21 cellular contexts compared by ENCODE assay signal in the genomic region with DNA sequence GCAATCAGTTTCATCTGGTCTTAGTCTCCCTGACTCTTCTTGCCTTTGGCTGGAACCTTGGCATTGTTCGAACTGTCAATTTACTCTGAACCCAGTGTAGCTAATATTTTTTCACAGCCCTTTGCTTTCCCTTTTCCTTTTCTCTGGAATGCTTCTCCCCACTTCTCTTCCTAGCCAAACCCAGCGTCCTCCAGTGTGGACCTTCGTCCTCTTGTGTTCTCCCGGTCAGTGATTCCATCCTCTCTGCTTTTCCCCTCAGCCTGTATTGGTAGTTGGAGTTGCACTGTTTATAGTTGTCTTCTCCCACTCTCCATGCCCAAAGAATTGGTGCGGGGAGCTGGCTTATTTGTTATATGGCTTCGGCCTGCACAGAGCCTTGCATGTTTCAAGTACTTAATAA. TPM values are rescaled to one million over a fixed set of nuclear protein-coding genes. Genes with fewer than 3 reads are reported as not detected.
DNase-seq lines count a peak whose midpoint lies in the region; ATAC-seq and TF ChIP-seq lines count a peak whose summit lies in the region.
"Had no signal": no experiment of that assay in that cellular context is flagged by ENCODE, and none has a peak within 500 bp of the region (broad histone marks: within the 10 kb centered on the region; RNA-seq: fewer than 3 reads in every experiment).

No MANE protein-coding gene starts in this region.

- DNase-seq in progenitor cell of endocrine pancreas (ENCODE audit: low spot score, unreplicated experiment) (no peak), NCI-H69 (lab: John Stamatoyannopoulos, UW) (no peak), endothelial cell (ENCODE audit: low spot score) (no peak)
- DNase-seq: 8988T; DMS 273 treated with DMSO at 0.1 percent for 48 hours; GF-D8; HFFc6; MM.1S; NCI-H1105 treated with DMSO at 0.1 percent for 48 hours; NCI-H1694 treated with DMSO at 0.1 percent for 48 hours; NCI-H2107; NCI-H226; NCI-H526; NK-92 treated with Interleukin-12 subunit alpha and Interleukin-12 subunit beta, amount 100 ng/mL, for 24 hours; RPMI8226; SIG-M5 had no signal

- H3K27ac Mint-ChIP-seq in progenitor cell of endocrine pancreas (peak overlapping the region; percentile 90), endothelial cell (ENCODE audit: unreplicated experiment) (no peak overlapping the region)
- H3K27ac Mint-ChIP-seq: HFFc6 had no signal

- H3K36me3 ChIP-seq in liver (ENCODE audit: control insufficient read depth in 4 of 4, insufficient read depth in 3 of 4, low read depth in 1 of 4, low read length in 3 of 4): no peaks in the 10 kb centered on the region

- H3K36me3 Mint-ChIP-seq in progenitor cell of endocrine pancreas (ENCODE audit: insufficient read depth) (peaks cover 41% of the 10 kb centered on the region), endothelial cell (ENCODE audit: low read depth, unreplicated experiment) (peaks cover 16% of the 10 kb centered on the region)

- peaks cover 48% of the 10 kb centered on the region for H3K4me1 Mint-ChIP-seq in progenitor cell of endocrine pancreas (ENCODE audit: low read depth)
- peaks cover 25% of the 10 kb centered on the region for H3K4me1 Mint-ChIP-seq in endothelial cell (ENCODE audit: unreplicated experiment)

- WGBS in liver: 60% methylated on average over 6 of the region's 6 CpGs

- H3K9me3 Mint-ChIP-seq in progenitor cell of endocrine pancreas (ENCODE audit: low read depth) (peaks cover 16% of the 10 kb centered on the region), endothelial cell (ENCODE audit: unreplicated experiment) (no peaks in the 10 kb centered on the region)

- H3K4me3 Mint-ChIP-seq in progenitor cell of endocrine pancreas (ENCODE audit: low read depth) (peak overlapping the region; percentile 10), endothelial cell (ENCODE audit: unreplicated experiment) (no peak overlapping the region)
- H3K4me3 Mint-ChIP-seq: HFFc6 had no signal

- ATAC-seq in GM18502 (IDR thresholded peaks at IDR 0.05; ENCODE audit: poor library complexity, unreplicated experiment) (no peak), esophagus mucosa (no peak)

- H3K27ac ChIP-seq in 22Rv1: peak overlapping the region; percentile 48; the same call in 1 of the 2 replicates
- peak overlapping the region; percentile 81 for H3K27ac ChIP-seq in VCaP
- peak overlapping the region; percentile 32 to 88 for H3K27ac ChIP-seq in liver (ENCODE audit: low read depth in 1 of 2, low read length in 2 of 2)

- no peak for TF ChIP-seq RAD21 in liver (IDR thresholded peaks at IDR 0.05)

- H3K27me3 ChIP-seq in liver (ENCODE audit: control insufficient read depth in 4 of 4, insufficient read depth in 4 of 4, low read length in 3 of 4): no peaks in the 10 kb centered on the region

- peaks cover 0 to 35% (median 21%) of the 10 kb centered on the region in 4 donors for H3K4me1 ChIP-seq in liver (ENCODE audit: control insufficient read depth in 4 of 4, insufficient read depth in 4 of 4, low read length in 3 of 4)

- no peak overlapping the region for H3K4me3 ChIP-seq in liver (ENCODE audit: low read depth in 1 of 3, low read length in 3 of 3)

- no peak for TF ChIP-seq CTCF in 22Rv1 (IDR thresholded peaks at IDR 0.05)
- TF ChIP-seq CTCF in VCaP (conservative IDR thresholded peaks at IDR 0.05): no peak
- TF ChIP-seq CTCF in liver (IDR thresholded peaks at IDR 0.05; ENCODE audit: low read depth, low read length, missing input control): no peak
- TF ChIP-seq CTCF in progenitor cell of endocrine pancreas (IDR thresholded peaks at IDR 0.05; ENCODE audit: unreplicated experiment): no peak
- TF ChIP-seq CTCF in endothelial cell (IDR thresholded peaks at IDR 0.05; ENCODE audit: unreplicated experiment): no peak

- H3K27me3 Mint-ChIP-seq in progenitor cell of endocrine pancreas: no peaks in the 10 kb centered on the region
- no peaks in the 10 kb centered on the region for H3K27me3 Mint-ChIP-seq in endothelial cell (ENCODE audit: unreplicated experiment)

- no peak overlapping the region for H3K9ac ChIP-seq in liver (ENCODE audit: low read depth in 1 of 2, low read length in 2 of 2)

- H3K9me3 ChIP-seq in liver (ENCODE audit: control insufficient read depth in 4 of 4, low read length in 3 of 4): no peaks in the 10 kb centered on the region

TF ChIP-seq in liver, 16 proteins besides CTCF, POLR2A, EP300 and RAD21:
- TF ChIP-seq JUND (IDR thresholded peaks at IDR 0.05) (no peak), NR2F2 (IDR thresholded peaks at IDR 0.05) (no peak), ATF3 (IDR thresholded peaks at IDR 0.05) (no peak), EGR1 (IDR thresholded peaks at IDR 0.05; ENCODE audit: low read depth in 2 of 2) (no peak), GABPA (IDR thresholded peaks at IDR 0.05 in 1 of 2, conservative IDR thresholded peaks at IDR 0.05 in 1 of 2) (no peak), HNF4G (IDR thresholded peaks at IDR 0.05) (no peak), YY1 (IDR thresholded peaks at IDR 0.05) (no peak), TAF1 (conservative IDR thresholded peaks at IDR 0.05) (no peak), FOXA1 (IDR thresholded peaks at IDR 0.05) (no peak), SP1 (IDR thresholded peaks at IDR 0.05) (no peak), RXRA (IDR thresholded peaks at IDR 0.05) (peak in 1 of 2 donors; percentile 23), HNF4A (conservative IDR thresholded peaks at IDR 0.05) (peak; percentile 14 to 42)
- TF ChIP-seq, protein P1, sequence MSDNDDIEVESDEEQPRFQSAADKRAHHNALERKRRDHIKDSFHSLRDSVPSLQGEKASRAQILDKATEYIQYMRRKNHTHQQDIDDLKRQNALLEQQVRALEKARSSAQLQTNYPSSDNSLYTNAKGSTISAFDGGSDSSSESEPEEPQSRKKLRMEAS (IDR thresholded peaks at IDR 0.05): no peak
- TF ChIP-seq, protein P2, sequence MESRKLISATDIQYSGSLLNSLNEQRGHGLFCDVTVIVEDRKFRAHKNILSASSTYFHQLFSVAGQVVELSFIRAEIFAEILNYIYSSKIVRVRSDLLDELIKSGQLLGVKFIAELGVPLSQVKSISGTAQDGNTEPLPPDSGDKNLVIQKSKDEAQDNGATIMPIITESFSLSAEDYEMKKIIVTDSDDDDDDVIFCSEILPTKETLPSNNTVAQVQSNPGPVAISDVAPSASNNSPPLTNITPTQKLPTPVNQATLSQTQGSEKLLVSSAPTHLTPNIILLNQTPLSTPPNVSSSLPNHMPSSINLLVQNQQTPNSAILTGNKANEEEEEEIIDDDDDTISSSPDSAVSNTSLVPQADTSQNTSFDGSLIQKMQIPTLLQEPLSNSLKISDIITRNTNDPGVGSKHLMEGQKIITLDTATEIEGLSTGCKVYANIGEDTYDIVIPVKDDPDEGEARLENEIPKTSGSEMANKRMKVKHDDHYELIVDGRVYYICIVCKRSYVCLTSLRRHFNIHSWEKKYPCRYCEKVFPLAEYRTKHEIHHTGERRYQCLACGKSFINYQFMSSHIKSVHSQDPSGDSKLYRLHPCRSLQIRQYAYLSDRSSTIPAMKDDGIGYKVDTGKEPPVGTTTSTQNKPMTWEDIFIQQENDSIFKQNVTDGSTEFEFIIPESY (IDR thresholded peaks at IDR 0.05): no peak

RNA-seq across cellular contexts. Expression of gene ACVR1B, which starts 9.4 kb away (rescaled TPM):
- total RNA-seq in liver: 10 to 100 TPM in 1 of 2 donors, 1 to 10 TPM in 1; 7.4 to 21.9 TPM
- polyA plus RNA-seq in liver: 10 to 100 TPM in 1 of 2 donors, 1 to 10 TPM in 1; 4.0 to 16.5 TPM
- total RNA-seq in progenitor cell of endocrine pancreas: 65.1 and 65.7 TPM in 2 replicates
- 19.2 TPM for total RNA-seq in esophagus mucosa
- total RNA-seq in endothelial cell (ENCODE audit: unreplicated experiment): 30.5 TPM

RNA-seq across cellular contexts. Expression of gene TAMALIN, which starts 45.9 kb away (rescaled TPM):
- 1 to 10 TPM; 1.9 to 9.9 TPM for total RNA-seq in liver
- 1 to 10 TPM; 1.1 to 3.1 TPM for polyA plus RNA-seq in liver
- total RNA-seq in progenitor cell of endocrine pancreas: 12.5 and 15.5 TPM in 2 replicates
- total RNA-seq in esophagus mucosa: 3.9 TPM
- total RNA-seq in endothelial cell (ENCODE audit: unreplicated experiment): 29.7 TPM

RNA-seq across cellular contexts. Expression of gene ACVRL1, which starts 53.6 kb away (rescaled TPM):
- 1 to 10 TPM; 7.5 to 7.9 TPM for total RNA-seq in liver
- 1 to 10 TPM; 3.1 to 4.7 TPM for polyA plus RNA-seq in liver
- 0.18 TPM in 1 of 2 replicates, not detected in the other for total RNA-seq in progenitor cell of endocrine pancreas
- 4.9 TPM for total RNA-seq in esophagus mucosa
- total RNA-seq in endothelial cell (ENCODE audit: unreplicated experiment): 395 TPM

Comparison
In these comparisons a context has a peak if more than half of its experiments do, and no peak if none do; other contexts are left out.
1. RNA of gene ACVRL1, which starts 53.6 kb away (total RNA-seq): 395 TPM in endothelial cell (single experiment); 7.5 to 7.9 TPM in liver, 4.9 TPM in esophagus mucosa (single experiment) and 0.18 TPM in progenitor cell of endocrine pancreas; every median in the first group is over 10 times any median in the second.
2. Peak in every context shown above with its lines, with median percentiles within 50 percentile points of each other: H3K27ac ChIP-seq.